ENCODE assay signal across 11 cellular contexts in genomic region chr19:43751466-43752220, GRCh38. TPM values are rescaled to one million over a fixed set of nuclear protein-coding genes. Genes with fewer than 3 reads are reported as not detected.
DNase-seq lines count a peak whose midpoint lies in the region; ATAC-seq and TF ChIP-seq lines count a peak whose summit lies in the region.
"Had no signal": no experiment of that assay in that cellular context is flagged by ENCODE, and none has a peak within 500 bp of the region (broad histone marks: within the 10 kb centered on the region; RNA-seq: fewer than 3 reads in every experiment).

No MANE protein-coding gene starts in this region.

- H3K36me3 ChIP-seq in OCI-LY7 (ENCODE audit: insufficient read depth, low read length) (peaks cover 73% of the 10 kb centered on the region), esophagus squamous epithelium (peaks cover 16 to 49% (median 30%) of the 10 kb centered on the region in 3 donors)

- H3K27ac ChIP-seq in OCI-LY7 (ENCODE audit: low read depth, low read length, poor library complexity, severe bottlenecking) (no peak overlapping the region), esophagus squamous epithelium (peak overlapping the region; percentile 22 to 99 (median 97))
- H3K27ac ChIP-seq: foreskin keratinocyte, right lobe of liver had no signal

- no TSS peak for BruUV-seq in OCI-LY7 (replicated peaks; lab: Mats Ljungman, UMichigan)

- DNase-seq in DMS53 (lab: John Stamatoyannopoulos, UW) (peak; percentile 86), OCI-LY7 (ENCODE audit: low spot score) (no peak), esophagus squamous epithelium (lab: John Stamatoyannopoulos, UW) (no peak), NCI-H128 (lab: John Stamatoyannopoulos, UW; ENCODE audit: unreplicated experiment) (no peak), lower leg skin (ENCODE audit: low spot score in 2 of 2) (no peak)
- DNase-seq: aorta, foreskin keratinocyte, H7, left ventricle myocardium superior, right lobe of liver had no signal

- H4K20me1 ChIP-seq in OCI-LY7 (ENCODE audit: insufficient read depth, low read length), result no peaks in the 10 kb centered on the region

- POLR2A ChIA-PET in OCI-LY7 (lab: Charles Lee), result interaction anchor here (1.1 kb wide), 1 partner anchor 9 kb away, joined by 3 read pairs; no protein-coding TSS in a partner anchor

- no peaks in the 10 kb centered on the region for H3K9me2 ChIP-seq in OCI-LY7 (ENCODE audit: insufficient read depth, low read length)

- no peak for TF ChIP-seq POLR2A in esophagus squamous epithelium (IDR thresholded peaks at IDR 0.05)
- TF ChIP-seq POLR2A in lower leg skin (IDR thresholded peaks at IDR 0.05), result no peak

- no peaks in the 10 kb centered on the region for H3K9me3 ChIP-seq in OCI-LY7 (ENCODE audit: low read length)
- no peaks in the 10 kb centered on the region for H3K9me3 ChIP-seq in esophagus squamous epithelium
- H3K9me3 ChIP-seq: right lobe of liver had no signal

- ATAC-seq in GM19467 (IDR thresholded peaks at IDR 0.05; ENCODE audit: unreplicated experiment), result no peak
- ATAC-seq: foreskin keratinocyte, left ventricle myocardium superior, right lobe of liver had no signal

- intact Hi-C loops in OCI-LY7 (cut with micrococcal nuclease; ENCODE audit: unreplicated experiment) (no loop called here), esophagus squamous epithelium (cut with DNase I) (no loop called here), lower leg skin (cut with DNase I; ENCODE audit: low total_unique reads) (no loop called here)

- no peak overlapping the region for H3K4me3 ChIP-seq in OCI-LY7 (ENCODE audit: low read depth, low read length, poor library complexity, severe bottlenecking)
- H3K4me3 ChIP-seq in esophagus squamous epithelium, result no peak overlapping the region
- H3K4me3 ChIP-seq in lower leg skin (ENCODE audit: low read depth, poor library complexity, severe bottlenecking), result no peak overlapping the region
- H3K4me3 ChIP-seq: right lobe of liver had no signal

- H2AFZ ChIP-seq in OCI-LY7 (ENCODE audit: low read length), result no peak overlapping the region

- CTCF ChIA-PET in OCI-LY7 (lab: Charles Lee; ENCODE audit: unreplicated experiment), result no interaction called here

- H3K27me3 ChIP-seq in esophagus squamous epithelium, result no peaks in the 10 kb centered on the region
- H3K27me3 ChIP-seq: foreskin keratinocyte, right lobe of liver had no signal

- no peak for TF ChIP-seq CTCF in OCI-LY7 (conservative IDR thresholded peaks at IDR 0.05; ENCODE audit: low read length)
- TF ChIP-seq CTCF in esophagus squamous epithelium (IDR thresholded peaks at IDR 0.05), result no peak
- TF ChIP-seq CTCF in lower leg skin (IDR thresholded peaks at IDR 0.05), result no peak

- peaks cover 37% of the 10 kb centered on the region for H3K4me1 ChIP-seq in OCI-LY7 (ENCODE audit: insufficient read depth, low read length, poor library complexity, severe bottlenecking)
- H3K4me1 ChIP-seq in esophagus squamous epithelium, result peaks cover 20 to 72% (median 38%) of the 10 kb centered on the region in 3 donors

- H3K79me2 ChIP-seq in OCI-LY7 (ENCODE audit: insufficient read depth, low read depth, low read length), result peaks cover 40% of the 10 kb centered on the region; the same call in 1 of the 2 replicates

- WGBS in esophagus squamous epithelium, 2 donors, result 69 to 94% methylated on average over 4 of the region's 4 CpGs
- 92 to 94% methylated on average over 4 of the region's 4 CpGs for WGBS in lower leg skin, 2 donors

- peak overlapping the region; percentile 11; the same call in 1 of the 2 replicates for H3K4me2 ChIP-seq in OCI-LY7 (ENCODE audit: low read length)

RNA-seq across cellular contexts. Expression of gene SMG9, which starts 3.1 kb away (rescaled TPM):
- total RNA-seq in OCI-LY7 (2014; rRNA removed; shearing (Covaris generic)), result 49.1 and 65.6 TPM in 2 replicates
- total RNA-seq in OCI-LY7 (2022), result 75.5 and 83.1 TPM in 2 replicates
- total RNA-seq in esophagus squamous epithelium, result 10 to 100 TPM; 16.0 to 22.7 (median 21.1) TPM
- total RNA-seq in lower leg skin, result 10 to 100 TPM; 18.0 to 27.6 (median 23.5) TPM

RNA-seq across cellular contexts. Expression of gene KCNN4, which starts 29.1 kb away (rescaled TPM):
- total RNA-seq in OCI-LY7 (2014; rRNA removed; shearing (Covaris generic)), result 31.3 and 39.7 TPM in 2 replicates
- total RNA-seq in OCI-LY7 (2022), result 39.3 and 40.0 TPM in 2 replicates
- total RNA-seq in esophagus squamous epithelium, result 10 to 100 TPM in 1 of 4 donors, 1 to 10 TPM in 3; 3.2 to 16.9 (median 5.3) TPM
- total RNA-seq in lower leg skin, result 10 to 100 TPM; 19.9 to 69.5 (median 49.2) TPM

RNA-seq across cellular contexts. Expression of gene IRGC, which starts 35.8 kb away (rescaled TPM):
- total RNA-seq in OCI-LY7 (2014; rRNA removed; shearing (Covaris generic)), result not detected in 2 replicates
- total RNA-seq in OCI-LY7 (2022) (not detected in 2 replicates), esophagus squamous epithelium (not detected), lower leg skin (not detected)
- total RNA-seq: aorta, foreskin keratinocyte, H7, left ventricle myocardium superior, right lobe of liver had no signal

RNA-seq across cellular contexts. Expression of gene LYPD5, which starts 50.6 kb away (rescaled TPM):
- not detected in 2 replicates for total RNA-seq in OCI-LY7 (2014; rRNA removed; shearing (Covaris generic))
- total RNA-seq in OCI-LY7 (2022) (not detected in 2 replicates), esophagus squamous epithelium (10 to 100 TPM in 3 of 4 donors, 1 to 10 TPM in 1; 9.9 to 32.0 (median 22.4) TPM), lower leg skin (100 to 1,000 TPM in 2 of 4 donors, 10 to 100 TPM in 2; 93.8 to 231 (median 117) TPM)
